ENCODE assay signal across 8 cellular contexts in the genomic region with DNA sequence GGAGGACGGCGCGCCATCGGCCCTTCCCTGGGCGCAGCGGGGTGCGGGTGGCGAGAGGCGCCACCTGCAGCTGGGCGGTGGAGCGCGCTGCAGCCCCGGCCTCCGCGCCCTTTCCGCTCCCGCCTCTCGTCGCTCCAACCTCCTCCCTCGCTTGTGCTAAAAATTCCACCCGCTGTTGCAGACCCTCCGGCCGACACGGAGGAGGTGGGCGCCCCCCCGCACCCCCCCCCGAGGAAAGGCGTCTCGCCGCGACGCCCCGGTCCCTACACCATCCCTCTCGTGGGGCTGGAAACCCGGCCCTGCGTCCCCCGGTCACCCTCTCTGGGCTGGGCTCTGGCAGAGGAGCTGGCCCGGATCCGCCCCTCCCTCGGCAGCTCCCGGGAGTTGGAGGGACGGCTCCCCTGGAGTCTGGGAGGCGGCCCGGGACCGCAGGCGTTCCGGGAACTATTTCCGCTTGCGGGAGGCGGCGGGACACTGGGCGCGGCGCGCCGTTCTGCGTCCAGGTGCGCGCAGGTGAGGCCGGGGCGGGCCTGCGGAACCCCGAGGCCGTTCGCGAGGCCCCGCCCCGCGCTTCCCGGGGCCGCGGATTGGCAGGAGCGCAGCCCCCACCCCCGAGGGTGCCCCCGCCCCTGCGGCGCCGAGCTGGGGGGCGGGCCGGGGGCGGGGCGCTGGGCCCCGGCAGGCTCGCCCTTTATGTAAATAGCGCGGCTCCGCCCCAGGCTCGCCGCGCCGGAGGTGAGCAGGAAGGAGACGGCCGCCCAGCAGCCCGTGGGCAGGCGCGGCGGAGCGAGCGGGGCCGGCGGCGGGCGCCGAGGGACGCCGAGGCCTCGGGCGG.
DNase-seq lines count a peak whose midpoint lies in the region; ATAC-seq lines count a peak whose summit lies in the region.

A gene with protein sequence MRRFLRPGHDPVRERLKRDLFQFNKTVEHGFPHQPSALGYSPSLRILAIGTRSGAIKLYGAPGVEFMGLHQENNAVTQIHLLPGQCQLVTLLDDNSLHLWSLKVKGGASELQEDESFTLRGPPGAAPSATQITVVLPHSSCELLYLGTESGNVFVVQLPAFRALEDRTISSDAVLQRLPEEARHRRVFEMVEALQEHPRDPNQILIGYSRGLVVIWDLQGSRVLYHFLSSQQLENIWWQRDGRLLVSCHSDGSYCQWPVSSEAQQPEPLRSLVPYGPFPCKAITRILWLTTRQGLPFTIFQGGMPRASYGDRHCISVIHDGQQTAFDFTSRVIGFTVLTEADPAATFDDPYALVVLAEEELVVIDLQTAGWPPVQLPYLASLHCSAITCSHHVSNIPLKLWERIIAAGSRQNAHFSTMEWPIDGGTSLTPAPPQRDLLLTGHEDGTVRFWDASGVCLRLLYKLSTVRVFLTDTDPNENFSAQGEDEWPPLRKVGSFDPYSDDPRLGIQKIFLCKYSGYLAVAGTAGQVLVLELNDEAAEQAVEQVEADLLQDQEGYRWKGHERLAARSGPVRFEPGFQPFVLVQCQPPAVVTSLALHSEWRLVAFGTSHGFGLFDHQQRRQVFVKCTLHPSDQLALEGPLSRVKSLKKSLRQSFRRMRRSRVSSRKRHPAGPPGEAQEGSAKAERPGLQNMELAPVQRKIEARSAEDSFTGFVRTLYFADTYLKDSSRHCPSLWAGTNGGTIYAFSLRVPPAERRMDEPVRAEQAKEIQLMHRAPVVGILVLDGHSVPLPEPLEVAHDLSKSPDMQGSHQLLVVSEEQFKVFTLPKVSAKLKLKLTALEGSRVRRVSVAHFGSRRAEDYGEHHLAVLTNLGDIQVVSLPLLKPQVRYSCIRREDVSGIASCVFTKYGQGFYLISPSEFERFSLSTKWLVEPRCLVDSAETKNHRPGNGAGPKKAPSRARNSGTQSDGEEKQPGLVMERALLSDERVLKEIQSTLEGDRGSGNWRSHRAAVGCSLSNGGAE (plus strand): TSS at position 727 of the 835 bp plus-strand sequence. CDS start 17,730 bp downstream, outside the sequence.

- DNase-seq in NCI-H2171 treated with DMSO at 0.1 percent for 48 hours (lab: John Stamatoyannopoulos, UW) (peak; percentile 83), GF-D8 (lab: John Stamatoyannopoulos, UW) (no peak)
- peak; percentile 67 for DNase-seq in activated CD4-positive, CD25-positive, alpha-beta regulatory T cell treated with anti-CD3 and anti-CD28 coated beads, Interleukin-2, amount 50 U/mL, for 16 hours (ENCODE audit: low read depth, low spot score)
- DNase-seq in central memory CD4-positive, alpha-beta T cell = peak; percentile 89
- peak; percentile 74 for DNase-seq in stimulated activated CD4-positive, alpha-beta T cell treated with anti-CD3 and anti-CD28 coated beads, Interleukin-4, amount 100 ng/mL, for 24 hours

- ATAC-seq in GM18520 (IDR thresholded peaks at IDR 0.05; ENCODE audit: unreplicated experiment) (peak; percentile 83), HG03066 (IDR thresholded peaks at IDR 0.05; ENCODE audit: low read depth, unreplicated experiment) (peak; percentile 83)

- H3K27me3 ChIP-seq in layer of hippocampus (ENCODE audit: control insufficient read depth, insufficient read depth, low read length) = no peaks in the 10 kb centered on the region

- peak within 1 kb of the TSS; percentile 27 for H3K27ac ChIP-seq in layer of hippocampus (ENCODE audit: low read depth, low read length)
